In the genomic region with DNA sequence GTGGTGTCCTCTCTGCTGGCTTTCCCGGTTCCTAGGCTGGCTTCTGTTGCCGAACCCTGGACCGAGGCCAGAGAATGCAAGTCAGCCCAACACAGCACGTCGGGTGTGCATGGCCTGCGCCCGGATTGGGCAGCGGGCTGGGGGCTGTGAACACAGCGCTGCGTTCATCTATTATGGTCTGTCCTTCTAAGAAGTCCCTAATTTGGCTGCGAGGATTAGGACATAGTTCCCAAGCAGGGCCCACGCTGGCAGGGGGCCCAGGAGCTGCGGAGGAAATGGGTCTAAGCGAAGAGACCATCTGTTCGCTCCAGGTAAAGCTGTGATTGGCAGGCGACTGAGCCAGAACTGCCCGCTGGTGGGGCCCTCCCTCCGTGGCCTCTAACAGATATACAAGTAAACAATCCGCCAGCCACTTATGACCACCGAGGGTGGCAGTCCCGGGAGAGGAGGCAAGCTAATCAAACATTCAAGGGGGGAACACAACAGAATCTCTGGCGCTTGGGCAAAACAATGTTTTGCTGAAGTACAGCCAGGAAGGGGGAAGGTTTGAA, we compare ENCODE assay signal across 1 cellular context.
TF ChIP-seq lines count a peak whose summit lies in the region.

No MANE protein-coding gene starts in this region.

TF ChIP-seq in HepG2, 621 proteins besides CTCF, POLR2A, EP300 and RAD21 (continued from another document and continues in another):
- TF ChIP-seq, protein P1, sequence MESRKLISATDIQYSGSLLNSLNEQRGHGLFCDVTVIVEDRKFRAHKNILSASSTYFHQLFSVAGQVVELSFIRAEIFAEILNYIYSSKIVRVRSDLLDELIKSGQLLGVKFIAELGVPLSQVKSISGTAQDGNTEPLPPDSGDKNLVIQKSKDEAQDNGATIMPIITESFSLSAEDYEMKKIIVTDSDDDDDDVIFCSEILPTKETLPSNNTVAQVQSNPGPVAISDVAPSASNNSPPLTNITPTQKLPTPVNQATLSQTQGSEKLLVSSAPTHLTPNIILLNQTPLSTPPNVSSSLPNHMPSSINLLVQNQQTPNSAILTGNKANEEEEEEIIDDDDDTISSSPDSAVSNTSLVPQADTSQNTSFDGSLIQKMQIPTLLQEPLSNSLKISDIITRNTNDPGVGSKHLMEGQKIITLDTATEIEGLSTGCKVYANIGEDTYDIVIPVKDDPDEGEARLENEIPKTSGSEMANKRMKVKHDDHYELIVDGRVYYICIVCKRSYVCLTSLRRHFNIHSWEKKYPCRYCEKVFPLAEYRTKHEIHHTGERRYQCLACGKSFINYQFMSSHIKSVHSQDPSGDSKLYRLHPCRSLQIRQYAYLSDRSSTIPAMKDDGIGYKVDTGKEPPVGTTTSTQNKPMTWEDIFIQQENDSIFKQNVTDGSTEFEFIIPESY (CRISPR knock-in tag; IDR thresholded peaks at IDR 0.05) = no peak
- TF ChIP-seq, protein P2, sequence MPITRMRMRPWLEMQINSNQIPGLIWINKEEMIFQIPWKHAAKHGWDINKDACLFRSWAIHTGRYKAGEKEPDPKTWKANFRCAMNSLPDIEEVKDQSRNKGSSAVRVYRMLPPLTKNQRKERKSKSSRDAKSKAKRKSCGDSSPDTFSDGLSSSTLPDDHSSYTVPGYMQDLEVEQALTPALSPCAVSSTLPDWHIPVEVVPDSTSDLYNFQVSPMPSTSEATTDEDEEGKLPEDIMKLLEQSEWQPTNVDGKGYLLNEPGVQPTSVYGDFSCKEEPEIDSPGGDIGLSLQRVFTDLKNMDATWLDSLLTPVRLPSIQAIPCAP (CRISPR knock-in tag; IDR thresholded peaks at IDR 0.05; ENCODE audit: low read depth) = no peak
- TF ChIP-seq ZNF451 (CRISPR knock-in tag; IDR thresholded peaks at IDR 0.05) = no peak
- TF ChIP-seq ZNF768 (CRISPR knock-in tag; IDR thresholded peaks at IDR 0.05) = peak; percentile 45; the same call in 1 of the 2 replicates
- TF ChIP-seq ZNF614 (CRISPR knock-in tag; IDR thresholded peaks at IDR 0.05; ENCODE audit: borderline replicate concordance) = 0 out of 2 replicates have a peak, but pooled peaks have one; percentile 15
- TF ChIP-seq DNMT1 (CRISPR knock-in tag; IDR thresholded peaks at IDR 0.05) = no peak
- peak; percentile 71; the same call in 1 of the 2 replicates for TF ChIP-seq NFKB2 (CRISPR knock-in tag; IDR thresholded peaks at IDR 0.05; ENCODE audit: borderline replicate concordance)
- TF ChIP-seq, protein P3, sequence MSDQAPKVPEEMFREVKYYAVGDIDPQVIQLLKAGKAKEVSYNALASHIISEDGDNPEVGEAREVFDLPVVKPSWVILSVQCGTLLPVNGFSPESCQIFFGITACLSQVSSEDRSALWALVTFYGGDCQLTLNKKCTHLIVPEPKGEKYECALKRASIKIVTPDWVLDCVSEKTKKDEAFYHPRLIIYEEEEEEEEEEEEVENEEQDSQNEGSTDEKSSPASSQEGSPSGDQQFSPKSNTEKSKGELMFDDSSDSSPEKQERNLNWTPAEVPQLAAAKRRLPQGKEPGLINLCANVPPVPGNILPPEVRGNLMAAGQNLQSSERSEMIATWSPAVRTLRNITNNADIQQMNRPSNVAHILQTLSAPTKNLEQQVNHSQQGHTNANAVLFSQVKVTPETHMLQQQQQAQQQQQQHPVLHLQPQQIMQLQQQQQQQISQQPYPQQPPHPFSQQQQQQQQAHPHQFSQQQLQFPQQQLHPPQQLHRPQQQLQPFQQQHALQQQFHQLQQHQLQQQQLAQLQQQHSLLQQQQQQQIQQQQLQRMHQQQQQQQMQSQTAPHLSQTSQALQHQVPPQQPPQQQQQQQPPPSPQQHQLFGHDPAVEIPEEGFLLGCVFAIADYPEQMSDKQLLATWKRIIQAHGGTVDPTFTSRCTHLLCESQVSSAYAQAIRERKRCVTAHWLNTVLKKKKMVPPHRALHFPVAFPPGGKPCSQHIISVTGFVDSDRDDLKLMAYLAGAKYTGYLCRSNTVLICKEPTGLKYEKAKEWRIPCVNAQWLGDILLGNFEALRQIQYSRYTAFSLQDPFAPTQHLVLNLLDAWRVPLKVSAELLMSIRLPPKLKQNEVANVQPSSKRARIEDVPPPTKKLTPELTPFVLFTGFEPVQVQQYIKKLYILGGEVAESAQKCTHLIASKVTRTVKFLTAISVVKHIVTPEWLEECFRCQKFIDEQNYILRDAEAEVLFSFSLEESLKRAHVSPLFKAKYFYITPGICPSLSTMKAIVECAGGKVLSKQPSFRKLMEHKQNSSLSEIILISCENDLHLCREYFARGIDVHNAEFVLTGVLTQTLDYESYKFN (CRISPR knock-in tag; conservative IDR thresholded peaks at IDR 0.05) = peak; percentile 56
- no peak for TF ChIP-seq ZNF296 (CRISPR knock-in tag; conservative IDR thresholded peaks at IDR 0.05)
- peak; percentile 49; the same call in 1 of the 2 replicates for TF ChIP-seq ZZZ3 (CRISPR knock-in tag; IDR thresholded peaks at IDR 0.05; ENCODE audit: borderline replicate concordance)
- TF ChIP-seq NFIB (CRISPR knock-in tag; IDR thresholded peaks at IDR 0.05; ENCODE audit: borderline replicate concordance) = no peak
- TF ChIP-seq HIVEP1 (CRISPR knock-in tag; IDR thresholded peaks at IDR 0.05) = no peak
- peak; percentile 29; the same call in 1 of the 2 replicates for TF ChIP-seq SOX5 (CRISPR knock-in tag; IDR thresholded peaks at IDR 0.05; ENCODE audit: borderline replicate concordance)
- peak; percentile 18; the same call in 1 of the 2 replicates for TF ChIP-seq FOSL2 (CRISPR knock-in tag; IDR thresholded peaks at IDR 0.05)
- TF ChIP-seq ZNF354B (CRISPR knock-in tag; IDR thresholded peaks at IDR 0.05) = no peak
- no peak for TF ChIP-seq SMYD3 (CRISPR knock-in tag; IDR thresholded peaks at IDR 0.05)
- TF ChIP-seq HMG20B (CRISPR knock-in tag; conservative IDR thresholded peaks at IDR 0.05) = no peak
- no peak for TF ChIP-seq ZNF225 (CRISPR knock-in tag; IDR thresholded peaks at IDR 0.05)
- TF ChIP-seq ZNF24 (IDR thresholded peaks at IDR 0.05) = no peak
- TF ChIP-seq, protein P4, sequence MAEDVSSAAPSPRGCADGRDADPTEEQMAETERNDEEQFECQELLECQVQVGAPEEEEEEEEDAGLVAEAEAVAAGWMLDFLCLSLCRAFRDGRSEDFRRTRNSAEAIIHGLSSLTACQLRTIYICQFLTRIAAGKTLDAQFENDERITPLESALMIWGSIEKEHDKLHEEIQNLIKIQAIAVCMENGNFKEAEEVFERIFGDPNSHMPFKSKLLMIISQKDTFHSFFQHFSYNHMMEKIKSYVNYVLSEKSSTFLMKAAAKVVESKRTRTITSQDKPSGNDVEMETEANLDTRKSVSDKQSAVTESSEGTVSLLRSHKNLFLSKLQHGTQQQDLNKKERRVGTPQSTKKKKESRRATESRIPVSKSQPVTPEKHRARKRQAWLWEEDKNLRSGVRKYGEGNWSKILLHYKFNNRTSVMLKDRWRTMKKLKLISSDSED (CRISPR knock-in tag; IDR thresholded peaks at IDR 0.05) = no peak
- TF ChIP-seq TBL1XR1 (IDR thresholded peaks at IDR 0.05; ENCODE audit: borderline replicate concordance, low read length, partially characterized antibody) = peak; percentile 30
- TF ChIP-seq SAP130 (CRISPR knock-in tag; IDR thresholded peaks at IDR 0.05; ENCODE audit: low read depth) = peak; percentile 54
- TF ChIP-seq, protein P5, sequence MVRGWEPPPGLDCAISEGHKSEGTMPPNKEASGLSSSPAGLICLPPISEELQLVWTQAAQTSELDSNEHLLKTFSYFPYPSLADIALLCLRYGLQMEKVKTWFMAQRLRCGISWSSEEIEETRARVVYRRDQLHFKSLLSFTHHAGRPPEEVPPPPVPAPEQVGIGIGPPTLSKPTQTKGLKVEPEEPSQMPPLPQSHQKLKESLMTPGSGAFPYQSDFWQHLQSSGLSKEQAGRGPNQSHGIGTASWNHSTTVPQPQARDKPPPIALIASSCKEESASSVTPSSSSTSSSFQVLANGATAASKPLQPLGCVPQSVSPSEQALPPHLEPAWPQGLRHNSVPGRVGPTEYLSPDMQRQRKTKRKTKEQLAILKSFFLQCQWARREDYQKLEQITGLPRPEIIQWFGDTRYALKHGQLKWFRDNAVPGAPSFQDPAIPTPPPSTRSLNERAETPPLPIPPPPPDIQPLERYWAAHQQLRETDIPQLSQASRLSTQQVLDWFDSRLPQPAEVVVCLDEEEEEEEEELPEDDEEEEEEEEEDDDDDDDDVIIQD (CRISPR knock-in tag; IDR thresholded peaks at IDR 0.05; ENCODE audit: low read depth) = 0 out of 2 replicates have a peak, but pooled peaks have one; percentile 23
- peak; percentile 31; the same call in 1 of the 2 replicates for TF ChIP-seq FOXA3 (CRISPR knock-in tag; IDR thresholded peaks at IDR 0.05)
- no peak for TF ChIP-seq ZNF563 (CRISPR knock-in tag; IDR thresholded peaks at IDR 0.05)
- TF ChIP-seq, protein P6, sequence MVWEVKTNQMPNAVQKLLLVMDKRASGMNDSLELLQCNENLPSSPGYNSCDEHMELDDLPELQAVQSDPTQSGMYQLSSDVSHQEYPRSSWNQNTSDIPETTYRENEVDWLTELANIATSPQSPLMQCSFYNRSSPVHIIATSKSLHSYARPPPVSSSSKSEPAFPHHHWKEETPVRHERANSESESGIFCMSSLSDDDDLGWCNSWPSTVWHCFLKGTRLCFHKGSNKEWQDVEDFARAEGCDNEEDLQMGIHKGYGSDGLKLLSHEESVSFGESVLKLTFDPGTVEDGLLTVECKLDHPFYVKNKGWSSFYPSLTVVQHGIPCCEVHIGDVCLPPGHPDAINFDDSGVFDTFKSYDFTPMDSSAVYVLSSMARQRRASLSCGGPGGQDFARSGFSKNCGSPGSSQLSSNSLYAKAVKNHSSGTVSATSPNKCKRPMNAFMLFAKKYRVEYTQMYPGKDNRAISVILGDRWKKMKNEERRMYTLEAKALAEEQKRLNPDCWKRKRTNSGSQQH (CRISPR knock-in tag; IDR thresholded peaks at IDR 0.05; ENCODE audit: low read depth) = 0 out of 2 replicates have a peak, but pooled peaks have one; percentile 52
- peak; percentile 51 for TF ChIP-seq TEAD3 (CRISPR knock-in tag; optimal IDR thresholded peaks at IDR 0.05; ENCODE audit: borderline replicate concordance)
- no peak for TF ChIP-seq GPN1 (CRISPR knock-in tag; IDR thresholded peaks at IDR 0.05; ENCODE audit: borderline replicate concordance)
- TF ChIP-seq TGIF2 (CRISPR knock-in tag; IDR thresholded peaks at IDR 0.05) = peak; percentile 16; the same call in 1 of the 2 replicates
- TF ChIP-seq, protein P7, sequence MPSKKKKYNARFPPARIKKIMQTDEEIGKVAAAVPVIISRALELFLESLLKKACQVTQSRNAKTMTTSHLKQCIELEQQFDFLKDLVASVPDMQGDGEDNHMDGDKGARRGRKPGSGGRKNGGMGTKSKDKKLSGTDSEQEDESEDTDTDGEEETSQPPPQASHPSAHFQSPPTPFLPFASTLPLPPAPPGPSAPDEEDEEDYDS (CRISPR knock-in tag; IDR thresholded peaks at IDR 0.05) = peak; percentile 31; the same call in 1 of the 2 replicates
- no peak for TF ChIP-seq FOXK2 (IDR thresholded peaks at IDR 0.05)
- peak; percentile 59 for TF ChIP-seq NFYC (CRISPR knock-in tag; IDR thresholded peaks at IDR 0.05)
- TF ChIP-seq ISL2 (CRISPR knock-in tag; IDR thresholded peaks at IDR 0.05) = no peak
- no peak for TF ChIP-seq MEIS2 (CRISPR knock-in tag; IDR thresholded peaks at IDR 0.05)
- peak; percentile 91 for TF ChIP-seq ZNF777 (CRISPR knock-in tag; IDR thresholded peaks at IDR 0.05)
- TF ChIP-seq FOXJ3 (CRISPR knock-in tag; IDR thresholded peaks at IDR 0.05; ENCODE audit: borderline replicate concordance) = no peak
- TF ChIP-seq MXD4 (CRISPR knock-in tag; IDR thresholded peaks at IDR 0.05) = 0 out of 2 replicates have a peak, but pooled peaks have one; percentile 41
- TF ChIP-seq PPARG (CRISPR knock-in tag; conservative IDR thresholded peaks at IDR 0.05) = 0 out of 2 replicates have a peak, but pooled peaks have one; percentile 17
- TF ChIP-seq, protein P8, sequence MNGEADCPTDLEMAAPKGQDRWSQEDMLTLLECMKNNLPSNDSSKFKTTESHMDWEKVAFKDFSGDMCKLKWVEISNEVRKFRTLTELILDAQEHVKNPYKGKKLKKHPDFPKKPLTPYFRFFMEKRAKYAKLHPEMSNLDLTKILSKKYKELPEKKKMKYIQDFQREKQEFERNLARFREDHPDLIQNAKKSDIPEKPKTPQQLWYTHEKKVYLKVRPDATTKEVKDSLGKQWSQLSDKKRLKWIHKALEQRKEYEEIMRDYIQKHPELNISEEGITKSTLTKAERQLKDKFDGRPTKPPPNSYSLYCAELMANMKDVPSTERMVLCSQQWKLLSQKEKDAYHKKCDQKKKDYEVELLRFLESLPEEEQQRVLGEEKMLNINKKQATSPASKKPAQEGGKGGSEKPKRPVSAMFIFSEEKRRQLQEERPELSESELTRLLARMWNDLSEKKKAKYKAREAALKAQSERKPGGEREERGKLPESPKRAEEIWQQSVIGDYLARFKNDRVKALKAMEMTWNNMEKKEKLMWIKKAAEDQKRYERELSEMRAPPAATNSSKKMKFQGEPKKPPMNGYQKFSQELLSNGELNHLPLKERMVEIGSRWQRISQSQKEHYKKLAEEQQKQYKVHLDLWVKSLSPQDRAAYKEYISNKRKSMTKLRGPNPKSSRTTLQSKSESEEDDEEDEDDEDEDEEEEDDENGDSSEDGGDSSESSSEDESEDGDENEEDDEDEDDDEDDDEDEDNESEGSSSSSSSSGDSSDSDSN (CRISPR knock-in tag; IDR thresholded peaks at IDR 0.05) = peak; percentile 36; the same call in 1 of the 2 replicates
- TF ChIP-seq PHF21A (CRISPR knock-in tag; IDR thresholded peaks at IDR 0.05) = peak; percentile 48; the same call in 1 of the 2 replicates
- 0 out of 2 replicates have a peak, but pooled peaks have one; percentile 50 for TF ChIP-seq PITX1 (CRISPR knock-in tag; IDR thresholded peaks at IDR 0.05)
- 0 out of 2 replicates have a peak, but pooled peaks have one; percentile 69 for TF ChIP-seq ZNF136 (CRISPR knock-in tag; IDR thresholded peaks at IDR 0.05; ENCODE audit: low read depth)
- TF ChIP-seq, protein P9, sequence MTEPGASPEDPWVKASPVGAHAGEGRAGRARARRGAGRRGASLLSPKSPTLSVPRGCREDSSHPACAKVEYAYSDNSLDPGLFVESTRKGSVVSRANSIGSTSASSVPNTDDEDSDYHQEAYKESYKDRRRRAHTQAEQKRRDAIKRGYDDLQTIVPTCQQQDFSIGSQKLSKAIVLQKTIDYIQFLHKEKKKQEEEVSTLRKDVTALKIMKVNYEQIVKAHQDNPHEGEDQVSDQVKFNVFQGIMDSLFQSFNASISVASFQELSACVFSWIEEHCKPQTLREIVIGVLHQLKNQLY (CRISPR knock-in tag; IDR thresholded peaks at IDR 0.05) = peak; percentile 84
- peak; percentile 41; the same call in 1 of the 2 replicates for TF ChIP-seq HOXA3 (CRISPR knock-in tag; IDR thresholded peaks at IDR 0.05)
- TF ChIP-seq POGZ (CRISPR knock-in tag; IDR thresholded peaks at IDR 0.05) = no peak
- TF ChIP-seq, protein P10, sequence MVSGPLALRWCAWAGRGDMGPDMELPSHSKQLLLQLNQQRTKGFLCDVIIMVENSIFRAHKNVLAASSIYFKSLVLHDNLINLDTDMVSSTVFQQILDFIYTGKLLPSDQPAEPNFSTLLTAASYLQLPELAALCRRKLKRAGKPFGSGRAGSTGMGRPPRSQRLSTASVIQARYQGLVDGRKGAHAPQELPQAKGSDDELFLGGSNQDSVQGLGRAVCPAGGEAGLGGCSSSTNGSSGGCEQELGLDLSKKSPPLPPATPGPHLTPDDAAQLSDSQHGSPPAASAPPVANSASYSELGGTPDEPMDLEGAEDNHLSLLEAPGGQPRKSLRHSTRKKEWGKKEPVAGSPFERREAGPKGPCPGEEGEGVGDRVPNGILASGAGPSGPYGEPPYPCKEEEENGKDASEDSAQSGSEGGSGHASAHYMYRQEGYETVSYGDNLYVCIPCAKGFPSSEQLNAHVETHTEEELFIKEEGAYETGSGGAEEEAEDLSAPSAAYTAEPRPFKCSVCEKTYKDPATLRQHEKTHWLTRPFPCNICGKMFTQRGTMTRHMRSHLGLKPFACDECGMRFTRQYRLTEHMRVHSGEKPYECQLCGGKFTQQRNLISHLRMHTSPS (CRISPR knock-in tag; IDR thresholded peaks at IDR 0.05; ENCODE audit: low read depth) = no peak
- peak; percentile 45; the same call in 1 of the 2 replicates for TF ChIP-seq BCL6 (CRISPR knock-in tag; IDR thresholded peaks at IDR 0.05)
- TF ChIP-seq HNF4A (CRISPR knock-in tag; IDR thresholded peaks at IDR 0.05) = peak; percentile 47; the same call in 1 of the 2 replicates
- TF ChIP-seq FOXP1 (IDR thresholded peaks at IDR 0.05) = no peak
- TF ChIP-seq FOXP1 (CRISPR knock-in tag; IDR thresholded peaks at IDR 0.05) = peak; percentile 78
